Comparison of ENCODE assay signal across 20 cellular contexts in genomic region chr4:151485541-151486131, GRCh38.
DNase-seq lines count a peak whose midpoint lies in the region; ATAC-seq, FAIRE-seq and TF ChIP-seq lines count a peak whose summit lies in the region.
"Had no signal": no experiment of that assay in that cellular context is flagged by ENCODE, and none has a peak within 500 bp of the region (broad histone marks: within the 10 kb centered on the region; RNA-seq: fewer than 3 reads in every experiment).

No MANE protein-coding gene starts in this region.

- intact Hi-C loops in transverse colon (cut with DNase I; ENCODE audit: low total_unique reads), result no loop called here

- CTCF ChIA-PET in WTC11 (lab: Charles Lee), result interaction anchor here (1.3 to 1.4 kb wide), 2 partner anchors 119 to 188 kb away, joined by 4 to 6 read pairs; no protein-coding TSS in a partner anchor

- H3K27ac Mint-ChIP-seq in WTC11, result peak overlapping the region; percentile 87
- H3K27ac Mint-ChIP-seq: activated B cell treated with CpG ODN at 0.5 μM for 24 hours; activated naive CD4-positive, alpha-beta T cell treated with anti-CD3 and anti-CD28 coated beads, Interleukin-2, amount 50 U/mL, for 24 hours; effector memory CD8-positive, alpha-beta T cell had no signal

- H3K4me3 ChIP-seq in keratinocyte (ENCODE audit: control insufficient read depth in 2 of 3, extremely low read depth in 1 of 3, insufficient read depth in 2 of 3, low read depth in 1 of 3, low read length in 3 of 3), result no peak overlapping the region
- H3K4me3 ChIP-seq in transverse colon, result no peak overlapping the region
- H3K4me3 ChIP-seq: gastroesophageal sphincter, prostate gland, tibial artery had no signal

- ATAC-seq in WTC11 (no peak), HG02610 (IDR thresholded peaks at IDR 0.05; ENCODE audit: unreplicated experiment) (no peak)
- ATAC-seq: effector memory CD8-positive, alpha-beta T cell; gastroesophageal sphincter had no signal

- H3K4me1 ChIP-seq in keratinocyte (ENCODE audit: control insufficient read depth, extremely low read depth, insufficient read depth, low read length) (peaks cover 19% of the 10 kb centered on the region), transverse colon (no peaks in the 10 kb centered on the region)
- H3K4me1 ChIP-seq: gastroesophageal sphincter, prostate gland, tibial artery had no signal

- H3K27me3 ChIP-seq in keratinocyte (ENCODE audit: control insufficient read depth, extremely low read depth, insufficient read depth, low read length) (no peaks in the 10 kb centered on the region), transverse colon (no peaks in the 10 kb centered on the region)
- H3K27me3 ChIP-seq: gastroesophageal sphincter, tibial artery had no signal

- dilution Hi-C loops in keratinocyte (cut with MboI; ENCODE audit: extremely low pct_ligation_motif_present, low sequenced_read_pairs), result no loop called here

- no peak for FAIRE-seq in keratinocyte (lab: Jason Lieb, UNC)
- FAIRE-seq: islet of Langerhans had no signal

- no peak overlapping the region for H3K9ac ChIP-seq in keratinocyte (ENCODE audit: control insufficient read depth, extremely low read depth, insufficient read depth, low read length)
- H3K9ac ChIP-seq: KMS-11 had no signal

- 83 to 100% methylated on average over 1 to 9 of the region's 9 CpGs for WGBS in transverse colon (ENCODE audit: low coverage in 1 of 2), 2 donors

- H3K27ac ChIP-seq in keratinocyte (ENCODE audit: control insufficient read depth, insufficient read depth, low read length), result peak overlapping the region; percentile 23
- H3K27ac ChIP-seq in transverse colon, result no peak overlapping the region
- H3K27ac ChIP-seq: C4-2B, gastroesophageal sphincter, KMS-11, prostate gland, tibial artery had no signal

- H3K4me3 Mint-ChIP-seq in WTC11, result no peak overlapping the region
- H3K4me3 Mint-ChIP-seq: activated B cell treated with CpG ODN at 0.5 μM for 24 hours; activated naive CD4-positive, alpha-beta T cell treated with anti-CD3 and anti-CD28 coated beads, Interleukin-2, amount 50 U/mL, for 24 hours; effector memory CD8-positive, alpha-beta T cell had no signal

- POLR2A ChIA-PET in WTC11 (lab: Charles Lee), result interaction anchor here (0.6 kb wide), 1 partner anchor 11 kb away, joined by 3 read pairs; no protein-coding TSS in a partner anchor

- H3K9me3 Mint-ChIP-seq in WTC11, result peaks cover 8% of the 10 kb centered on the region
- H3K9me3 Mint-ChIP-seq: activated B cell treated with CpG ODN at 0.5 μM for 24 hours; activated naive CD4-positive, alpha-beta T cell treated with anti-CD3 and anti-CD28 coated beads, Interleukin-2, amount 50 U/mL, for 24 hours had no signal

- TF ChIP-seq POLR2A in transverse colon (IDR thresholded peaks at IDR 0.05), result no peak

- H2AFZ ChIP-seq in keratinocyte (ENCODE audit: control insufficient read depth, low read length), result no peak overlapping the region

- H3K9me3 ChIP-seq in keratinocyte (ENCODE audit: control insufficient read depth, low read depth, low read length) (no peaks in the 10 kb centered on the region), transverse colon (no peaks in the 10 kb centered on the region)
- H3K9me3 ChIP-seq: prostate gland, tibial artery had no signal

- H3K36me3 Mint-ChIP-seq in WTC11, result peaks cover 14% of the 10 kb centered on the region
- H3K36me3 Mint-ChIP-seq: activated naive CD4-positive, alpha-beta T cell treated with anti-CD3 and anti-CD28 coated beads, Interleukin-2, amount 50 U/mL, for 24 hours had no signal

- H3K79me2 ChIP-seq in keratinocyte (ENCODE audit: control insufficient read depth, insufficient read depth, low read length), result peaks cover 2% of the 10 kb centered on the region

- H3K36me3 ChIP-seq in keratinocyte (ENCODE audit: control insufficient read depth in 2 of 2, extremely low read depth in 1 of 2, insufficient read depth in 2 of 2, low read length in 2 of 2), result no peaks in the 10 kb centered on the region
- H3K36me3 ChIP-seq in transverse colon, result no peaks in the 10 kb centered on the region
- H3K36me3 ChIP-seq: gastroesophageal sphincter, prostate gland, tibial artery had no signal

- peaks cover 89% of the 10 kb centered on the region for H3K4me1 Mint-ChIP-seq in WTC11
- H3K4me1 Mint-ChIP-seq: activated B cell treated with CpG ODN at 0.5 μM for 24 hours; activated naive CD4-positive, alpha-beta T cell treated with anti-CD3 and anti-CD28 coated beads, Interleukin-2, amount 50 U/mL, for 24 hours had no signal

- H3K9me1 ChIP-seq in keratinocyte (ENCODE audit: control insufficient read depth, extremely low read depth, insufficient read depth, low read length), result no peaks in the 10 kb centered on the region

- no peak for TF ChIP-seq EP300 in transverse colon (IDR thresholded peaks at IDR 0.05; ENCODE audit: low read depth)

- H3K27me3 Mint-ChIP-seq in WTC11 (ENCODE audit: low read depth), result no peaks in the 10 kb centered on the region
- H3K27me3 Mint-ChIP-seq: activated B cell treated with CpG ODN at 0.5 μM for 24 hours had no signal

- peak; percentile 49 for DNase-seq in HT1080 (ENCODE audit: low read depth)
- DNase-seq in WTC11 (ENCODE audit: low spot score), result no peak
- DNase-seq in keratinocyte (ENCODE audit: low read depth, low spot score), result peak; percentile 5
- DNase-seq in stromal cell of bone marrow (ENCODE audit: low read depth), result peak; percentile 8
- DNase-seq in transverse colon, result no peak
- DNase-seq in GM19240 (ENCODE audit: insufficient read length, low spot score), result no peak
- DNase-seq: activated B cell treated with CpG ODN at 0.5 μM for 24 hours; activated CD8-positive, alpha-beta memory T cell treated with anti-CD3 and anti-CD28 coated beads, Interleukin-2, amount 50 U/mL, for 4 hours; effector memory CD8-positive, alpha-beta T cell; NCI-H1436; NCI-H524; stimulated activated CD4-positive, alpha-beta T cell treated with anti-CD3 and anti-CD28 coated beads, Interleukin-1b, Interleukin-23, amount 100 ng/mL, for 48 hours; tibial artery had no signal

- no peak for TF ChIP-seq CTCF in WTC11 (IDR thresholded peaks at IDR 0.05)
- no peak for TF ChIP-seq CTCF in keratinocyte (optimal IDR thresholded peaks at IDR 0.05 in 1 of 3, IDR thresholded peaks at IDR 0.05 in 1 of 3, conservative IDR thresholded peaks at IDR 0.05 in 1 of 3; ENCODE audit: extremely low read depth in 1 of 3, insufficient read depth in 2 of 3, low read length in 3 of 3)
- TF ChIP-seq CTCF in transverse colon (IDR thresholded peaks at IDR 0.05), result no peak

- peak overlapping the region; percentile 31 for H3K4me2 ChIP-seq in keratinocyte (ENCODE audit: control insufficient read depth, extremely low read depth, insufficient read depth, low read depth, low read length)
- H3K4me2 ChIP-seq: KMS-11 had no signal

- H4K20me1 ChIP-seq in keratinocyte (ENCODE audit: control insufficient read depth, extremely low read depth, insufficient read depth, low read length), result no peaks in the 10 kb centered on the region

- in situ Hi-C loops in transverse colon (cut with MboI; ENCODE audit: low pct_ligation_motif_present in 1 of 4, low pct_unique_long_range_greater_than_20kb in 1 of 4, low sequenced_read_pairs in 3 of 4), result no loop called here

TF ChIP-seq in WTC11, 78 proteins besides CTCF, POLR2A, EP300 and RAD21:
- TF ChIP-seq ETV6 (CRISPR knock-in tag; IDR thresholded peaks at IDR 0.05) (no peak), EMX1 (CRISPR knock-in tag; IDR thresholded peaks at IDR 0.05) (no peak), ZNF416 (CRISPR knock-in tag; IDR thresholded peaks at IDR 0.05) (no peak), RELA (CRISPR knock-in tag; IDR thresholded peaks at IDR 0.05; ENCODE audit: borderline replicate concordance) (no peak)
- TF ChIP-seq, protein P1, sequence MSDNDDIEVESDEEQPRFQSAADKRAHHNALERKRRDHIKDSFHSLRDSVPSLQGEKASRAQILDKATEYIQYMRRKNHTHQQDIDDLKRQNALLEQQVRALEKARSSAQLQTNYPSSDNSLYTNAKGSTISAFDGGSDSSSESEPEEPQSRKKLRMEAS (CRISPR knock-in tag; IDR thresholded peaks at IDR 0.05), result no peak
- TF ChIP-seq, protein P2, sequence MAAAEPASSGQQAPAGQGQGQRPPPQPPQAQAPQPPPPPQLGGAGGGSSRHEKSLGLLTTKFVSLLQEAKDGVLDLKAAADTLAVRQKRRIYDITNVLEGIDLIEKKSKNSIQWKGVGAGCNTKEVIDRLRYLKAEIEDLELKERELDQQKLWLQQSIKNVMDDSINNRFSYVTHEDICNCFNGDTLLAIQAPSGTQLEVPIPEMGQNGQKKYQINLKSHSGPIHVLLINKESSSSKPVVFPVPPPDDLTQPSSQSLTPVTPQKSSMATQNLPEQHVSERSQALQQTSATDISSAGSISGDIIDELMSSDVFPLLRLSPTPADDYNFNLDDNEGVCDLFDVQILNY (CRISPR knock-in tag; IDR thresholded peaks at IDR 0.05), result no peak

Comparison
In these comparisons a context has a peak if more than half of its experiments do, and no peak if none do; other contexts are left out.
1. DNase-seq: peak in HT1080 (single experiment), keratinocyte (single experiment) and stromal cell of bone marrow (single experiment); none in WTC11 (single experiment), transverse colon (single experiment) and GM19240 (single experiment).